ENCODE assay signal across 1 cellular context in genomic region chr19:57978586-57979289, GRCh38.
TF ChIP-seq lines count a peak whose summit lies in the region.

No MANE protein-coding gene starts in this region.

TF ChIP-seq in HepG2, 621 proteins besides CTCF, POLR2A, EP300 and RAD21:
- TF ChIP-seq ZNF280D (CRISPR knock-in tag; IDR thresholded peaks at IDR 0.05): 0 out of 2 replicates have a peak, but pooled peaks have one; percentile 22
- peak; percentile 100; the same call in 1 of the 2 replicates for TF ChIP-seq ZNF274 (CRISPR knock-in tag; IDR thresholded peaks at IDR 0.05)
- TF ChIP-seq ZFP62 (CRISPR knock-in tag; IDR thresholded peaks at IDR 0.05): no peak
- no peak for TF ChIP-seq ZBTB26 (CRISPR knock-in tag; IDR thresholded peaks at IDR 0.05; ENCODE audit: borderline replicate concordance)
